Comparison of ENCODE assay signal across 10 cellular contexts in genomic region chr3:122005033-122005565, GRCh38. TPM values are rescaled to one million over a fixed set of nuclear protein-coding genes. Genes with fewer than 3 reads are reported as not detected.
A peak's percentile ranks its signal among the peaks of the same experiment; 100 is the strongest.
DNase-seq lines count a peak whose midpoint lies in the region; ATAC-seq lines count a peak whose summit lies in the region.
"Had no signal": no experiment of that assay in that cellular context is flagged by ENCODE, and none has a peak within 500 bp of the region (broad histone marks: within the 10 kb centered on the region; RNA-seq: fewer than 3 reads in every experiment).

No MANE protein-coding gene starts in this region.

- H3K4me1 Mint-ChIP-seq in naive B cell (peaks cover 31 to 53% (median 32%) of the 10 kb centered on the region in 3 donors), immature natural killer cell (no peaks in the 10 kb centered on the region)

- H3K27ac Mint-ChIP-seq in naive B cell (peak overlapping the region in 5 of 6 donors; percentile 11 to 96 (median 75)), immature natural killer cell (no peak overlapping the region)

- DNase-seq in activated CD4-positive, CD25-positive, alpha-beta regulatory T cell (lab: John Stamatoyannopoulos, UW): no peak
- DNase-seq in KBM-7 (peak; percentile 56), naive B cell (no peak), NCI-H510A (lab: John Stamatoyannopoulos, UW) (no peak), immature natural killer cell (no peak)
- DNase-seq: amniotic stem cell; naive thymus-derived CD8-positive, alpha-beta T cell had no signal

- H3K36me3 Mint-ChIP-seq in naive B cell (no peaks in the 10 kb centered on the region), immature natural killer cell (no peaks in the 10 kb centered on the region)
- H3K36me3 Mint-ChIP-seq: naive thymus-derived CD8-positive, alpha-beta T cell had no signal

- in situ Hi-C loops in KBM-7 (cut with MboI; ENCODE audit: low pct_unique_long_range_greater_than_20kb, low sequenced_read_pairs): no loop called here

- ATAC-seq in activated CD4-positive, CD25-positive, alpha-beta regulatory T cell treated with anti-CD3 and anti-CD28 coated beads, Interleukin-2, amount 50 U/mL, for 24 hours: peak; percentile 28 to 44
- ATAC-seq in GM21529 (IDR thresholded peaks at IDR 0.05; ENCODE audit: unreplicated experiment) (peak; percentile 44), naive B cell (ENCODE audit: low read depth in 2 of 2) (peak in 1 of 2 donors; percentile 13), GM18861 (IDR thresholded peaks at IDR 0.05; ENCODE audit: unreplicated experiment) (no peak)
- ATAC-seq: naive thymus-derived CD8-positive, alpha-beta T cell had no signal

- H3K9me3 Mint-ChIP-seq in naive B cell (peaks cover 0 to 2% (median 0%) of the 10 kb centered on the region in 7 donors), immature natural killer cell (no peaks in the 10 kb centered on the region)
- H3K9me3 Mint-ChIP-seq: naive thymus-derived CD8-positive, alpha-beta T cell had no signal

- H3K4me3 Mint-ChIP-seq in naive B cell (peak overlapping the region in 2 of 8 donors; percentile 13 to 31), immature natural killer cell (no peak overlapping the region)
- H3K4me3 Mint-ChIP-seq: naive thymus-derived CD8-positive, alpha-beta T cell had no signal

- no peaks in the 10 kb centered on the region for H3K27me3 Mint-ChIP-seq in naive B cell
- H3K27me3 Mint-ChIP-seq in immature natural killer cell (ENCODE audit: low read depth in 3 of 3): peaks cover 2 to 8% (median 5%) of the 10 kb centered on the region in 3 donors

RNA-seq across cellular contexts. Expression of gene ILDR1, which starts 16.9 kb away (rescaled TPM):
- polyA plus RNA-seq in naive B cell (ENCODE audit: low read depth in 6 of 6) (1 to 10 TPM in 2 of 6 donors, under 1 TPM in 3, not detected in 1; 0.18 to 1.6 (median 0.67) TPM), immature natural killer cell (not detected)
- polyA plus RNA-seq: naive thymus-derived CD8-positive, alpha-beta T cell had no signal

RNA-seq across cellular contexts. Expression of gene CD86, which starts 50.1 kb away (rescaled TPM):
- polyA plus RNA-seq in naive B cell (ENCODE audit: low read depth in 6 of 6): 10 to 100 TPM; 18.0 to 61.4 (median 45.4) TPM
- 1 to 10 TPM; 1.1 to 7.4 (median 6.2) TPM for polyA plus RNA-seq in immature natural killer cell

Comparison
In these comparisons a context has a peak if more than half of its experiments do, and no peak if none do; other contexts are left out.
1. H3K27ac Mint-ChIP-seq: peak in naive B cell (5 of 6); none in immature natural killer cell (0 of 6).